In genomic region chr11:18188796-18189195, GRCh38 we compare ENCODE assay signal across 29 cellular contexts. TPM values are rescaled to one million over a fixed set of nuclear protein-coding genes. Genes with fewer than 3 reads are reported as not detected.
DNase-seq lines count a peak whose midpoint lies in the region; ATAC-seq, FAIRE-seq and TF ChIP-seq lines count a peak whose summit lies in the region.
"Had no signal": no experiment of that assay in that cellular context is flagged by ENCODE, and none has a peak within 500 bp of the region (broad histone marks: within the 10 kb centered on the region; RNA-seq: fewer than 3 reads in every experiment).

No MANE protein-coding gene starts in this region.

- peak; percentile 56 for FAIRE-seq in A549 (lab: Jason Lieb, UNC)
- FAIRE-seq in kidney (lab: Jason Lieb, UNC), result no peak
- FAIRE-seq: GM12878, GM18507 had no signal

- H3K27me3 Mint-ChIP-seq in osteocyte (ENCODE audit: unreplicated experiment) (peaks cover 40% of the 10 kb centered on the region), nephron progenitor cell (ENCODE audit: low read depth, poor library complexity) (peaks cover 47% of the 10 kb centered on the region)

- TF ChIP-seq RAD21 in A549 (conservative IDR thresholded peaks at IDR 0.05 in 1 of 2, IDR thresholded peaks at IDR 0.05 in 1 of 2), result no peak

- CTCF ChIA-PET in A549 (lab: Yijun Ruan, JAX), result interaction anchor here (0.9 to 2.0 kb wide), 3 partner anchors 15 to 331 kb away, joined by 3 to 9 read pairs (median 3); no protein-coding TSS in a partner anchor

- H3K36me3 Mint-ChIP-seq in osteocyte (ENCODE audit: unreplicated experiment) (no peaks in the 10 kb centered on the region), nephron progenitor cell (ENCODE audit: low read depth) (no peaks in the 10 kb centered on the region)
- H3K36me3 Mint-ChIP-seq: CD14-positive monocyte; CD4-positive, alpha-beta memory T cell; CD4-positive, CD25-positive, alpha-beta regulatory T cell; CD8-positive, alpha-beta memory T cell had no signal

- no peak for ATAC-seq in A549
- ATAC-seq: GM12878 had no signal

- H3K4me3 Mint-ChIP-seq in osteocyte (ENCODE audit: unreplicated experiment) (no peak overlapping the region), nephron progenitor cell (no peak overlapping the region)
- H3K4me3 Mint-ChIP-seq: CD14-positive monocyte; CD4-positive, alpha-beta memory T cell; CD4-positive, CD25-positive, alpha-beta regulatory T cell; CD8-positive, alpha-beta memory T cell had no signal

- H3K36me3 ChIP-seq in kidney (ENCODE audit: control insufficient read depth in 1 of 2, insufficient read depth in 2 of 2, low read length in 2 of 2), result no peaks in the 10 kb centered on the region
- H3K36me3 ChIP-seq: BE2C, BLaER1 had no signal

- WGBS in A549 (ENCODE audit: missing lambda C conversion rate), result 65% methylated on average over 24 of the region's 24 CpGs

- H3K4me1 Mint-ChIP-seq in osteocyte (ENCODE audit: unreplicated experiment), result no peaks in the 10 kb centered on the region
- no peaks in the 10 kb centered on the region for H3K4me1 Mint-ChIP-seq in nephron progenitor cell
- H3K4me1 Mint-ChIP-seq: CD4-positive, alpha-beta memory T cell; CD4-positive, CD25-positive, alpha-beta regulatory T cell; CD8-positive, alpha-beta memory T cell had no signal

- H3K9me3 ChIP-seq in A549 (no peaks in the 10 kb centered on the region), kidney (ENCODE audit: control insufficient read depth in 1 of 2, low read length in 2 of 2) (no peaks in the 10 kb centered on the region)
- H3K9me3 ChIP-seq: BE2C, BLaER1 had no signal

- no peaks in the 10 kb centered on the region for H3K9me3 Mint-ChIP-seq in osteocyte (ENCODE audit: unreplicated experiment)
- no peaks in the 10 kb centered on the region for H3K9me3 Mint-ChIP-seq in nephron progenitor cell

- no peak for TF ChIP-seq EP300 in A549 (IDR thresholded peaks at IDR 0.05)

- H3K27ac ChIP-seq in A549, result no peak overlapping the region
- H3K27ac ChIP-seq in kidney (ENCODE audit: low read depth in 2 of 2, low read length in 2 of 2), result no peak overlapping the region
- H3K27ac ChIP-seq: 22Rv1, BLaER1 had no signal

- intact Hi-C loops in kidney (cut with DNase I), result no loop called here

- H3K4me1 ChIP-seq in A549 (no peaks in the 10 kb centered on the region), kidney (ENCODE audit: control insufficient read depth in 1 of 2, insufficient read depth in 1 of 2, low read depth in 1 of 2, low read length in 2 of 2) (no peaks in the 10 kb centered on the region)
- H3K4me1 ChIP-seq: BE2C, BLaER1 had no signal

- no peak for TF ChIP-seq POLR2A in A549 (IDR thresholded peaks at IDR 0.05; ENCODE audit: low read length)

- no peak overlapping the region for H3K4me2 ChIP-seq in A549
- H3K4me2 ChIP-seq: BLaER1 had no signal

- H3K4me3 ChIP-seq in A549, result no peak overlapping the region
- H3K4me3 ChIP-seq in kidney (ENCODE audit: low read length in 2 of 2), result no peak overlapping the region
- H3K4me3 ChIP-seq: BLaER1, GM12878 had no signal

- H3K9ac ChIP-seq in kidney (ENCODE audit: low read length in 2 of 2), result no peak overlapping the region
- H3K9ac ChIP-seq: BLaER1 had no signal

- DNase-seq in A549 (ENCODE audit: low read depth in 1 of 2, low spot score in 1 of 2) (no peak), kidney (peak; percentile 36), osteocyte (ENCODE audit: extremely low spot score, unreplicated experiment) (peak; percentile 75), nephron progenitor cell (no peak)
- no peak for DNase-seq in stimulated activated naive CD4-positive, alpha-beta T cell (lab: John Stamatoyannopoulos, UW)
- DNase-seq: ACHN; BE2C; C1 segment of cervical spinal cord; CD4-positive, alpha-beta memory T cell; CD4-positive, CD25-positive, alpha-beta regulatory T cell; CD8-positive, alpha-beta memory T cell; COR-L47; DMS 273 treated with DMSO at 0.1 percent for 48 hours; DMS153; DMS53; DMS79; DND-41; EL; GDM1 had no signal

- TF ChIP-seq CTCF in A549 (IDR thresholded peaks at IDR 0.05) (no peak), kidney (IDR thresholded peaks at IDR 0.05; ENCODE audit: borderline replicate concordance, extremely low read depth, insufficient read depth) (no peak), osteocyte (IDR thresholded peaks at IDR 0.05) (no peak), nephron progenitor cell (IDR thresholded peaks at IDR 0.05) (no peak)

- POLR2A ChIA-PET in A549 (lab: Yijun Ruan, JAX), result no interaction called here

- H3K27ac Mint-ChIP-seq in osteocyte (ENCODE audit: unreplicated experiment), result no peak overlapping the region
- H3K27ac Mint-ChIP-seq in nephron progenitor cell, result no peak overlapping the region
- H3K27ac Mint-ChIP-seq: CD14-positive monocyte; CD4-positive, alpha-beta memory T cell; CD4-positive, CD25-positive, alpha-beta regulatory T cell; CD8-positive, alpha-beta memory T cell had no signal

TF ChIP-seq in A549, 52 proteins besides CTCF, POLR2A, EP300 and RAD21:
- TF ChIP-seq CBX2 (IDR thresholded peaks at IDR 0.05; ENCODE audit: borderline replicate concordance, low read depth), result no peak
- no peak for TF ChIP-seq NR3C1 (IDR thresholded peaks at IDR 0.05)
- no peak for TF ChIP-seq EHMT2 (IDR thresholded peaks at IDR 0.05; ENCODE audit: low read depth)
- no peak for TF ChIP-seq USF2 (IDR thresholded peaks at IDR 0.05)
- no peak for TF ChIP-seq ATOH8 (CRISPR knock-in tag; IDR thresholded peaks at IDR 0.05; ENCODE audit: low read depth)

RNA-seq across cellular contexts. Expression of gene MRGPRX4, which starts 16.2 kb away (rescaled TPM):
- polyA plus RNA-seq in A549 (2011; rRNA removed) (not detected in 2 replicates), A549 (2017; fragmentation: RNase III; extraction: RNeasy Plus Mini Kit Qiagen cat#74134 plus additional on column Dnase treatment) (not detected in 3 replicates), kidney (ENCODE audit: insufficient read depth, low read depth, low replicate concordance) (not detected)
- not detected in 2 replicates for polyA plus RNA-seq in A549 (2012; cell fraction: cytosol; rRNA removed)
- not detected in 2 replicates for polyA plus RNA-seq in A549 (2012; cell fraction: nucleus; rRNA removed)
- not detected in 2 replicates for polyA minus RNA-seq in A549 (2011; rRNA and poly(A)+ RNA removed)
- total RNA-seq in kidney (not detected), osteocyte (not detected in 2 replicates)
- total RNA-seq: A172; A673; CD4-positive, alpha-beta memory T cell; CD4-positive, CD25-positive, alpha-beta regulatory T cell; CD8-positive, alpha-beta memory T cell; Daoy; G401; GM12878 had no signal
- polyA plus RNA-seq: AG04450; CD14-positive monocyte; CD4-positive, alpha-beta memory T cell; CD4-positive, CD25-positive, alpha-beta regulatory T cell; CD8-positive, alpha-beta memory T cell; GM12878 had no signal

RNA-seq across cellular contexts. Expression of gene SAA4, which starts 47.8 kb away (rescaled TPM):
- polyA plus RNA-seq in A549 (2011; rRNA removed) (not detected in 2 replicates), A549 (2017; fragmentation: RNase III; extraction: RNeasy Plus Mini Kit Qiagen cat#74134 plus additional on column Dnase treatment) (not detected in 3 replicates), kidney (ENCODE audit: insufficient read depth, low read depth, low replicate concordance) (not detected)
- polyA plus RNA-seq in A549 (2012; cell fraction: cytosol; rRNA removed), result not detected in 2 replicates
- polyA plus RNA-seq in A549 (2012; cell fraction: nucleus; rRNA removed), result not detected in 2 replicates
- not detected in 2 replicates for polyA minus RNA-seq in A549 (2011; rRNA and poly(A)+ RNA removed)
- total RNA-seq in kidney (1.3 TPM), osteocyte (not detected in 2 replicates)
- total RNA-seq: A172; A673; CD4-positive, alpha-beta memory T cell; CD4-positive, CD25-positive, alpha-beta regulatory T cell; CD8-positive, alpha-beta memory T cell; Daoy; G401; GM12878 had no signal
- polyA plus RNA-seq: AG04450; CD14-positive monocyte; CD4-positive, alpha-beta memory T cell; CD4-positive, CD25-positive, alpha-beta regulatory T cell; CD8-positive, alpha-beta memory T cell; GM12878 had no signal

RNA-seq across cellular contexts. Expression of gene MRGPRX3, which starts 56.4 kb away (rescaled TPM):
- 0.08 TPM in 1 of 2 replicates, not detected in the other for polyA plus RNA-seq in A549 (2011; rRNA removed)
- polyA plus RNA-seq in A549 (2012; cell fraction: cytosol; rRNA removed), result not detected in 2 replicates
- polyA plus RNA-seq in A549 (2012; cell fraction: nucleus; rRNA removed), result not detected in 2 replicates
- not detected in 3 replicates for polyA plus RNA-seq in A549 (2017; fragmentation: RNase III; extraction: RNeasy Plus Mini Kit Qiagen cat#74134 plus additional on column Dnase treatment)
- polyA minus RNA-seq in A549 (2011; rRNA and poly(A)+ RNA removed), result not detected in 2 replicates
- total RNA-seq in kidney, result not detected
- polyA plus RNA-seq in kidney (ENCODE audit: insufficient read depth, low read depth, low replicate concordance), result not detected
- not detected in 2 replicates for total RNA-seq in osteocyte
- total RNA-seq: A172; A673; CD4-positive, alpha-beta memory T cell; CD4-positive, CD25-positive, alpha-beta regulatory T cell; CD8-positive, alpha-beta memory T cell; Daoy; G401; GM12878 had no signal
- polyA plus RNA-seq: AG04450; CD14-positive monocyte; CD4-positive, alpha-beta memory T cell; CD4-positive, CD25-positive, alpha-beta regulatory T cell; CD8-positive, alpha-beta memory T cell; GM12878 had no signal

RNA-seq across cellular contexts. Expression of gene SAA2, which starts 59.7 kb away (rescaled TPM):
- polyA plus RNA-seq in A549 (2011; rRNA removed), result 0.09 and 0.13 TPM in 2 replicates
- polyA plus RNA-seq in A549 (2012; cell fraction: cytosol; rRNA removed), result not detected in 2 replicates
- polyA plus RNA-seq in A549 (2012; cell fraction: nucleus; rRNA removed), result not detected in 2 replicates
- not detected in 3 replicates for polyA plus RNA-seq in A549 (2017; fragmentation: RNase III; extraction: RNeasy Plus Mini Kit Qiagen cat#74134 plus additional on column Dnase treatment)
- not detected in 2 replicates for polyA minus RNA-seq in A549 (2011; rRNA and poly(A)+ RNA removed)
- 82.0 TPM for total RNA-seq in kidney
- polyA plus RNA-seq in kidney (ENCODE audit: insufficient read depth, low read depth, low replicate concordance), result 4.4 TPM
- not detected in 2 replicates for total RNA-seq in osteocyte
- total RNA-seq: CD4-positive, alpha-beta memory T cell; CD8-positive, alpha-beta memory T cell; G401 had no signal
- polyA plus RNA-seq: AG04450; CD14-positive monocyte; CD4-positive, alpha-beta memory T cell; CD8-positive, alpha-beta memory T cell had no signal

Comparison
In these comparisons a context has a peak if more than half of its experiments do, and no peak if none do; other contexts are left out.
1. DNase-seq: peak in kidney (single experiment) and osteocyte (single experiment); none in A549 (0 of 2), nephron progenitor cell (single experiment) and stimulated activated naive CD4-positive, alpha-beta T cell (0 of 6).